In the genomic region with DNA sequence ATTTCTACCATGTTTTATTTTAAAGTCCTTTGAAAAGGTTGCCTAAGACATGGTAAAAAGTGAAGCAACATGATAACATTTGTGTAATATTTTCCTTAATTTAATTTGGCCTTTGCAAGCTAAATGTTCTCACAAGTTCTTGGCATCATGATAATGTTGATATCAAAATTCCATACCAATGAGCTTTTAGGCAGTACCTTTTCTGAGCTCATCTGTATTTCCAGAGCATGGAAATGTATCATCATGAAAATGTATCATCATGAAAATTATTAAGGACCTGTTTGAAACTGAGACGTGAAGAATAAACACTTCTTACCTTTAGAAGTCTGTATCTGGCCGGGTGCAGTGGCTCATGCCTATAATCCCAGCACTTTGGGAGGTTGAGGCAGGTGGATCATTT, we compare ENCODE assay signal across 27 cellular contexts.
"Had no signal": no experiment of that assay in that cellular context is flagged by ENCODE, and none has a peak within 500 bp of the region (broad histone marks: within the 10 kb centered on the region; RNA-seq: fewer than 3 reads in every experiment).

No MANE protein-coding gene starts in this region.

- H3K27me3 ChIP-seq: ascending aorta, breast epithelium, cardiac muscle cell, esophagus muscularis mucosa had no signal

- H3K4me1 ChIP-seq: ascending aorta, breast epithelium had no signal

- DNase-seq: activated CD4-positive, alpha-beta memory T cell treated with anti-CD3 and anti-CD28 coated beads for 36 hours; activated CD4-positive, alpha-beta T cell treated with anti-CD3 and anti-CD28 coated beads for 36 hours; activated CD4-positive, alpha-beta T cell treated with anti-CD3 and anti-CD28 coated beads, Interleukin-2, amount 10 ng/mL, durations not matched to agents 24 days and 14 days; activated CD4-positive, CD25-positive, alpha-beta regulatory T cell; activated CD4-positive, CD25-positive, alpha-beta regulatory T cell treated with anti-CD3 and anti-CD28 coated beads, Interleukin-2, amount 50 U/mL, for 72 hours; activated CD8-positive, alpha-beta memory T cell treated with anti-CD3 and anti-CD28 coated beads, Interleukin-2, amount 10 ng/mL, durations not matched to agents 7 days and 5 days; activated CD8-positive, alpha-beta memory T cell treated with anti-CD3 and anti-CD28 coated beads, Interleukin-2, amount 50 U/mL, for 4 hours; activated CD8-positive, alpha-beta T cell treated with anti-CD3 and anti-CD28 coated beads, Interleukin-2, amount 10 ng/mL, durations not matched to agents 7 days and 5 days; activated effector memory CD4-positive, alpha-beta T cell treated with anti-CD3 and anti-CD28 coated beads, Interleukin-2, amount 50 U/mL, for 16 hours; activated naive CD4-positive, alpha-beta T cell treated with anti-CD3 and anti-CD28 coated beads for 36 hours; activated naive CD8-positive, alpha-beta T cell treated with anti-CD3 and anti-CD28 coated beads for 36 hours; activated naive CD8-positive, alpha-beta T cell treated with anti-CD3 and anti-CD28 coated beads, Interleukin-2, amount 50 U/mL, for 24 hours; activated T-cell treated with anti-CD3 and anti-CD28 coated beads, Interleukin-2, amount 50 U/mL, for 1 hour; activated T-cell treated with anti-CD3 and anti-CD28 coated beads, Interleukin-2, amount 50 U/mL, for 48 hours; central memory CD4-positive, alpha-beta T cell; cerebellar nuclear complex; dermis blood vessel endothelial cell; effector CD4-positive, alpha-beta T cell; effector memory CD8-positive, alpha-beta T cell; erythroblast; foreskin melanocyte; T-helper 2 cell had no signal

- H3K4me3 ChIP-seq: ascending aorta, breast epithelium, cardiac muscle cell, coronary artery, esophagus muscularis mucosa had no signal

- H3K36me3 ChIP-seq: ascending aorta, breast epithelium, cardiac muscle cell, esophagus muscularis mucosa had no signal

- H3K27ac ChIP-seq: breast epithelium, cardiac muscle cell, coronary artery, esophagus muscularis mucosa had no signal

- H3K9me3 ChIP-seq: ascending aorta, breast epithelium, esophagus muscularis mucosa had no signal

- ATAC-seq: activated CD4-positive, alpha-beta T cell treated with anti-CD3 and anti-CD28 coated beads for 36 hours; activated CD8-positive, alpha-beta memory T cell treated with anti-CD3 and anti-CD28 coated beads, Interleukin-2, amount 10 ng/mL, durations not matched to agents 7 days and 5 days; activated CD8-positive, alpha-beta T cell treated with anti-CD3 and anti-CD28 coated beads, Interleukin-2, amount 10 ng/mL, durations not matched to agents 7 days and 5 days; activated naive CD8-positive, alpha-beta T cell treated with anti-CD3 and anti-CD28 coated beads, Interleukin-2, amount 50 U/mL, for 24 hours; effector memory CD8-positive, alpha-beta T cell had no signal
